In genomic region chr9:81686614-81687520, GRCh38 we compare ENCODE assay signal across 8 cellular contexts. TPM values are rescaled to one million over a fixed set of nuclear protein-coding genes. Genes with fewer than 3 reads are reported as not detected.
DNase-seq lines count a peak whose midpoint lies in the region; ATAC-seq and TF ChIP-seq lines count a peak whose summit lies in the region.

No MANE protein-coding gene starts in this region.

- TF ChIP-seq CTCF in AG04450 (IDR thresholded peaks at IDR 0.05; ENCODE audit: low read depth, low read length) = peak; percentile 55
- no peak for TF ChIP-seq CTCF in OCI-LY7 (conservative IDR thresholded peaks at IDR 0.05; ENCODE audit: low read length)

- H3K79me2 ChIP-seq in OCI-LY7 (ENCODE audit: insufficient read depth, low read depth, low read length) = no peaks in the 10 kb centered on the region

- H3K9me3 ChIP-seq in AG04450 (ENCODE audit: control insufficient read depth, insufficient read depth, low read length) = no peaks in the 10 kb centered on the region; the same call in 1 of the 2 replicates
- H3K9me3 ChIP-seq in OCI-LY7 (ENCODE audit: low read length) = no peaks in the 10 kb centered on the region

- H3K4me3 ChIP-seq in AG04450 (ENCODE audit: low read depth, low read length) = peak overlapping the region; percentile 86
- peak overlapping the region; percentile 59 to 79 (median 71) for H3K4me3 ChIP-seq in skin epidermis
- no peak overlapping the region for H3K4me3 ChIP-seq in OCI-LY7 (ENCODE audit: low read depth, low read length, poor library complexity, severe bottlenecking)

- peak; percentile 26 for ATAC-seq in GM19395 (IDR thresholded peaks at IDR 0.05; ENCODE audit: unreplicated experiment)

- POLR2A ChIA-PET in AG04450 (lab: Yijun Ruan, JAX) (interaction anchor here (0.5 to 1.1 kb wide), 2 partner anchors 154 to 156 kb away, joined by 3 to 4 read pairs; no protein-coding TSS in a partner anchor), OCI-LY7 (lab: Charles Lee) (no interaction called here)

- no peaks in the 10 kb centered on the region for H3K36me3 ChIP-seq in OCI-LY7 (ENCODE audit: insufficient read depth, low read length)

- no peaks in the 10 kb centered on the region for H3K9me2 ChIP-seq in OCI-LY7 (ENCODE audit: insufficient read depth, low read length)

- H2AFZ ChIP-seq in OCI-LY7 (ENCODE audit: low read length) = no peak overlapping the region

- H3K27ac ChIP-seq in AG04450 (ENCODE audit: low read depth, low read length) (peak overlapping the region; percentile 70), skin epidermis (peak overlapping the region in 19 of 21 experiments; percentile 38 to 89 (median 83)), OCI-LY7 (ENCODE audit: low read depth, low read length, poor library complexity, severe bottlenecking) (no peak overlapping the region)

- no peaks in the 10 kb centered on the region for H3K4me1 ChIP-seq in OCI-LY7 (ENCODE audit: insufficient read depth, low read length, poor library complexity, severe bottlenecking)

- CTCF ChIA-PET in AG04450 (lab: Charles Lee) = interaction anchor here (0.6 to 2.2 kb wide), 7 partner anchors 147 to 1511 kb away, joined by 3 to 15 read pairs (median 4); no protein-coding TSS in a partner anchor
- CTCF ChIA-PET in OCI-LY7 (lab: Charles Lee; ENCODE audit: unreplicated experiment) = no interaction called here

- H3K27me3 ChIP-seq in AG04450 (ENCODE audit: control insufficient read depth, insufficient read depth, low read length) = no peaks in the 10 kb centered on the region

- BruUV-seq in OCI-LY7 (replicated peaks; lab: Mats Ljungman, UMichigan) = no TSS peak

- no peaks in the 10 kb centered on the region for H4K20me1 ChIP-seq in OCI-LY7 (ENCODE audit: insufficient read depth, low read length)

- intact Hi-C loops in OCI-LY7 (cut with micrococcal nuclease; ENCODE audit: unreplicated experiment) = no loop called here

- DNase-seq in AG04450 (ENCODE audit: low read depth, low spot score) = peak; percentile 49
- peak; percentile 74 for DNase-seq in NCI-H1048 (lab: John Stamatoyannopoulos, UW)
- DNase-seq in SW 1271 (lab: John Stamatoyannopoulos, UW) = peak; percentile 51 to 82
- DNase-seq in dermis blood vessel endothelial cell = peak; percentile 95
- DNase-seq in kidney glomerular epithelial cell (lab: John Stamatoyannopoulos, UW) = peak; percentile 87
- DNase-seq in OCI-LY7 (ENCODE audit: low spot score) = no peak

- no peak overlapping the region for H3K4me2 ChIP-seq in OCI-LY7 (ENCODE audit: low read length)

RNA-seq across cellular contexts. Expression of gene TLE1, which starts 2.5 kb away (rescaled TPM):
- 42.8 and 44.0 TPM in 2 replicates for polyA plus RNA-seq in AG04450 (2011; rRNA removed)
- polyA minus RNA-seq in AG04450 (2011; rRNA and poly(A)+ RNA removed) = 47.7 and 60.4 TPM in 2 replicates
- total RNA-seq in dermis blood vessel endothelial cell = 65.7 and 92.7 TPM in 2 replicates
- 0.13 TPM in 1 of 2 replicates, not detected in the other for total RNA-seq in OCI-LY7 (2014; rRNA removed; shearing (Covaris generic))
- not detected in 2 replicates for total RNA-seq in OCI-LY7 (2022)

Comparison
In these comparisons a context has a peak if more than half of its experiments do, and no peak if none do; other contexts are left out.
1. RNA of gene TLE1, which starts 2.5 kb away (total RNA-seq): 65.7 to 92.7 TPM in dermis blood vessel endothelial cell; 0.13 TPM in OCI-LY7; every median in the first group is over 10 times any median in the second.